Comparison of ENCODE assay signal across 8 cellular contexts in the genomic region with DNA sequence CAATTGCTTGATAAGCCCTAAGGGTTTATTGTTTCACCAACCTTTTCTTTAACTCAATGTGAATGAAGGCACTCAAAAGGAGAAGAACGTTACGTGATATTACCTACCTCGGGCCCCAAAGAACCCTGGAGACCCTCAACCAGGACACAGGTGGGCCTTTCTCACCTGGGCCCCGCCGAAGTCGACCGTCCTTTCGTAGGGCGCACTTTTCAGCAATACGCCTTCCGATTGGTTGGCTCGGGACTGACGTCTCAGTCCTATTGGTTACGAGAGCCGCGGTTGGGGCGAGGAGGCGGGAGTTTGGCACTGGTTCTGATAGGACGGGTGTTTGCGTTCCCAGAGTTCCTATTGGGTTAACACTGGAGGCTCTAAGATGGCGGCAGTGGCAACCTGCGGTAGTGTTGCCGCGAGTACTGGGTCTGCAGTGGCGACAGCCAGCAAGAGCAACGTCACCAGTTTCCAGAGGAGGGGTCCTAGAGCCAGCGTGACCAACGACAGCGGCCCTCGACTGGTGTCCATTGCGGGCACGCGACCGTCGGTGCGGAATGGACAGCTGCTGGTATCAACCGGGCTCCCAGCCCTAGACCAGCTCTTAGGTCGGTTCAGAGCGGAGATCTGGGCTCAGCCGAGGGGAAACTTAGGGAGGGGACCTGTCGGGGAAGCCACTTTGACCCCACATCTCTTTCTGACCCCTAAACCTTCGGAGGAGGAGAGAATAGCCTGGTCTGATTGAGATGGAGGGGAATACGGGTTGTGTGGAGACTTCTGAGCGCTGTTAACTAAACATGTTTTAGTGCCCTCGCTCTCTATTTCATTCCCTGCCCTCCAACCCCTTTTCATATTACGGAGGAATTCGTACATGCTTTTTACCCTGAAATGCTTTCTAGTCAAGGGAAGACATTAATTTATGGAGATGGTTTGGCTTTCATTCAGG. TPM values are rescaled to one million over a fixed set of nuclear protein-coding genes. Genes with fewer than 3 reads are reported as not detected.
DNase-seq lines count a peak whose midpoint lies in the region; ATAC-seq, FAIRE-seq and TF ChIP-seq lines count a peak whose summit lies in the region.

A gene with protein sequence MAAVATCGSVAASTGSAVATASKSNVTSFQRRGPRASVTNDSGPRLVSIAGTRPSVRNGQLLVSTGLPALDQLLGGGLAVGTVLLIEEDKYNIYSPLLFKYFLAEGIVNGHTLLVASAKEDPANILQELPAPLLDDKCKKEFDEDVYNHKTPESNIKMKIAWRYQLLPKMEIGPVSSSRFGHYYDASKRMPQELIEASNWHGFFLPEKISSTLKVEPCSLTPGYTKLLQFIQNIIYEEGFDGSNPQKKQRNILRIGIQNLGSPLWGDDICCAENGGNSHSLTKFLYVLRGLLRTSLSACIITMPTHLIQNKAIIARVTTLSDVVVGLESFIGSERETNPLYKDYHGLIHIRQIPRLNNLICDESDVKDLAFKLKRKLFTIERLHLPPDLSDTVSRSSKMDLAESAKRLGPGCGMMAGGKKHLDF (plus strand): TSS at position 356 of the 934 bp plus-strand sequence. CDS start 18 bp downstream, at position 374.
A gene with protein sequence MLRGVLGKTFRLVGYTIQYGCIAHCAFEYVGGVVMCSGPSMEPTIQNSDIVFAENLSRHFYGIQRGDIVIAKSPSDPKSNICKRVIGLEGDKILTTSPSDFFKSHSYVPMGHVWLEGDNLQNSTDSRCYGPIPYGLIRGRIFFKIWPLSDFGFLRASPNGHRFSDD (minus strand): TSS at position 211 of the 934 bp plus-strand sequence. CDS start 46,346 bp downstream, outside the sequence.

- peak; percentile 92 for FAIRE-seq in TTC549 (lab: Jason Lieb, UNC)

- H3K4me1 ChIP-seq in iPS DF 6.9 (ENCODE audit: control insufficient read depth, insufficient read depth, low read length), result no peaks in the 10 kb centered on the region

- no peaks in the 10 kb centered on the region for H3K9me3 ChIP-seq in iPS DF 6.9 (ENCODE audit: control insufficient read depth, insufficient read depth, low read length)

- H3K4me3 ChIP-seq in iPS DF 6.9 (ENCODE audit: low read length), result peak within 1 kb of the TSS; percentile 75
- peak within 1 kb of the TSS; percentile 95 for H3K4me3 ChIP-seq in skeletal muscle cell (ENCODE audit: low read depth, low read length)

- no peaks in the 10 kb centered on the region for H3K36me3 ChIP-seq in iPS DF 6.9 (ENCODE audit: control insufficient read depth, insufficient read depth, low read length)

- WGBS in iPS DF 6.9 (ENCODE audit: insufficient coverage, insufficient read length), result no CpG with 5 or more reads among the region's 47 CpGs

- H3K27me3 ChIP-seq in iPS DF 6.9 (ENCODE audit: control insufficient read depth, insufficient read depth, low read length), result no peaks in the 10 kb centered on the region

- peaks cover 23% of the 10 kb centered on the region for H3K36me3 Mint-ChIP-seq in brain

- peak within 1 kb of the TSS; percentile 73 for H3K27ac ChIP-seq in 22Rv1
- no peak within 1 kb of the TSS for H3K27ac ChIP-seq in iPS DF 6.9 (ENCODE audit: low read length)

- H3K27ac Mint-ChIP-seq in brain, result peak within 1 kb of the TSS; percentile 99 to 100 (median 99)

- H3K4me1 Mint-ChIP-seq in brain, result peaks cover 59% of the 10 kb centered on the region

- peaks cover 12% of the 10 kb centered on the region for H3K27me3 Mint-ChIP-seq in brain

- ATAC-seq in GM18520 (IDR thresholded peaks at IDR 0.05; ENCODE audit: unreplicated experiment) (peak; percentile 99), HG03064 (IDR thresholded peaks at IDR 0.05; ENCODE audit: low read depth, unreplicated experiment) (peak; percentile 100)

- no peaks in the 10 kb centered on the region for H3K9me3 Mint-ChIP-seq in brain

- DNase-seq in NCI-H2107 treated with DMSO at 0.1 percent for 48 hours (lab: John Stamatoyannopoulos, UW; ENCODE audit: unreplicated experiment), result peak; percentile 95
- peak; percentile 94 for DNase-seq in iPS DF 6.9 (ENCODE audit: low read depth, low spot score)
- DNase-seq in skeletal muscle cell (ENCODE audit: low read depth), result peak; percentile 77

- peak within 1 kb of the TSS; percentile 91 to 100 (median 97) for H3K4me3 Mint-ChIP-seq in brain

- TF ChIP-seq CTCF in 22Rv1 (IDR thresholded peaks at IDR 0.05) (no peak), brain (conservative IDR thresholded peaks at IDR 0.05) (no peak)

RNA-seq across cellular contexts. Expression of the first gene that starts in this region (rescaled TPM):
- 22.1 TPM for polyA plus RNA-seq in brain (ENCODE audit: insufficient read depth, low read depth, low replicate concordance)

RNA-seq across cellular contexts. Expression of the second gene that starts in this region (rescaled TPM):
- polyA plus RNA-seq in brain (ENCODE audit: insufficient read depth, low read depth, low replicate concordance), result 48.8 TPM
